Comparison of ENCODE assay signal across 18 cellular contexts in the genomic region with DNA sequence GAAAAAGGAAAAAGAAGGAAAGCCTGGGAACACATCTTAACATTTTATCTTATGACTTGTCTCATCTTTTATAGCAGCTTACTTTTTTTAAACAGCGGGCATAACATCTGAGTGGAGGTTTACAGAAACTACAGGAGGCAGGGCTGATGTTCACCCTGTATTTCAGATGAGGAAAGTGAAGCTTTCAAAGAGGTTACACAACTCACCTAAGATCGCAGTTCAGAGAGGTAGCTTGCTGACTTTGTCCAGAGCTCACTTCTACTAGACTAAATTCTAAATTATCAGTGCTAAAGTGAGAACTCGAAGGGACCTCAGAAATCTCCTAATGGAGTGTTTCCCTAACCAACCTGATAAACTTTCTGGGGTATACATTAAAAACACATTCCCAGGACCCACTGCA.
"Had no signal": no experiment of that assay in that cellular context is flagged by ENCODE, and none has a peak within 500 bp of the region (broad histone marks: within the 10 kb centered on the region; RNA-seq: fewer than 3 reads in every experiment).

No MANE protein-coding gene starts in this region.

- H3K9me3 Mint-ChIP-seq: activated CD4-positive, alpha-beta memory T cell treated with anti-CD3 and anti-CD28 coated beads, Interleukin-2, amount 10 ng/mL, durations not matched to agents 7 days and 5 days; activated T-cell treated with anti-CD3 and anti-CD28 coated beads, Interleukin-2, amount 50 U/mL, for 24 hours; effector memory CD8-positive, alpha-beta T cell; memory B cell; naive thymus-derived CD8-positive, alpha-beta T cell had no signal

- H3K4me3 Mint-ChIP-seq: activated CD4-positive, alpha-beta memory T cell treated with anti-CD3 and anti-CD28 coated beads, Interleukin-2, amount 10 ng/mL, durations not matched to agents 7 days and 5 days; activated T-cell treated with anti-CD3 and anti-CD28 coated beads, Interleukin-2, amount 50 U/mL, for 24 hours; effector memory CD8-positive, alpha-beta T cell; memory B cell had no signal

- H3K4me3 ChIP-seq: heart right ventricle, mucosa of descending colon, tibial nerve had no signal

- H3K27ac Mint-ChIP-seq: activated CD4-positive, alpha-beta memory T cell treated with anti-CD3 and anti-CD28 coated beads, Interleukin-2, amount 10 ng/mL, durations not matched to agents 7 days and 5 days; memory B cell had no signal

- H3K27ac ChIP-seq: epithelial cell of prostate, tibial nerve had no signal

- H3K27me3 Mint-ChIP-seq: activated CD4-positive, alpha-beta memory T cell treated with anti-CD3 and anti-CD28 coated beads, Interleukin-2, amount 10 ng/mL, durations not matched to agents 7 days and 5 days; activated T-cell treated with anti-CD3 and anti-CD28 coated beads, Interleukin-2, amount 50 U/mL, for 24 hours; effector memory CD8-positive, alpha-beta T cell; memory B cell; naive thymus-derived CD8-positive, alpha-beta T cell had no signal

- FAIRE-seq: islet of Langerhans had no signal

- H3K9me3 ChIP-seq: heart right ventricle, mucosa of descending colon, tibial nerve had no signal

- DNase-seq: activated CD4-positive, alpha-beta memory T cell treated with anti-CD3 and anti-CD28 coated beads, Interleukin-2, amount 10 ng/mL, durations not matched to agents 7 days and 5 days; activated naive CD4-positive, alpha-beta T cell treated with anti-CD3 and anti-CD28 coated beads, Interleukin-2, amount 50 U/mL, for 16 hours; activated T-cell treated with anti-CD3 and anti-CD28 coated beads, Interleukin-2, amount 50 U/mL, for 24 hours; effector memory CD8-positive, alpha-beta T cell; foreskin melanocyte; heart right ventricle; left colon; mucosa of descending colon; naive thymus-derived CD8-positive, alpha-beta T cell; nucleus accumbens; posterior cingulate gyrus; stimulated activated CD4-positive, alpha-beta T cell treated with anti-CD3 and anti-CD28 coated beads, Interleukin-4, amount 100 ng/mL, for 24 hours; stimulated activated naive CD4-positive, alpha-beta T cell; substantia nigra had no signal

- H3K27me3 ChIP-seq: heart right ventricle, tibial nerve had no signal
